Comparison of ENCODE assay signal across 30 cellular contexts in the genomic region with DNA sequence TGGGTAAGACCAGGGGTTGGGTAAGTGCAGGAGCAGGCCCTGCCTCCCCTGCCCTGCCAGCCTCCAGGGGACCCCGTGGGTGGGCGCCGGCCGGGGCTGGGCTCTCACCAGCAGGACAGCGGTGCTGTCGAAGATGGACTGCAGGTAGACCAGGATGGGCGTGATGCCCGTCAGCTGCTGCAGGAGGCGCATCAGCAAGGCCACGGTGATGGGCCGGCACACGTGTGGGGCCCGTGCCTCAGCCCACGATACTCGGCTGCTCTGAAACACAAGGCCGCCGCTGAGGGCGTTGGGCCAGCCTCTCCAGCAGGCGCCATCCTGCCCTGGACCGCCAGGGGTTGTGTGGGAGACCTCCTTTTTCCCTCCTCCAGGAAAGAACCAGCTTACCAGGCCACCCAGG. TPM values are rescaled to one million over a fixed set of nuclear protein-coding genes. Genes with fewer than 3 reads are reported as not detected.
"Had no signal": no experiment of that assay in that cellular context is flagged by ENCODE, and none has a peak within 500 bp of the region (broad histone marks: within the 10 kb centered on the region; RNA-seq: fewer than 3 reads in every experiment).

No MANE protein-coding gene starts in this region.

- H3K36me3 ChIP-seq: MG63, Peyer's patch had no signal

- FAIRE-seq: bronchial epithelial cell had no signal

- H3K27me3 ChIP-seq: ascending aorta, MG63, Peyer's patch, SJSA1 had no signal

- DNase-seq: activated CD4-positive, alpha-beta T cell treated with anti-CD3 and anti-CD28 coated beads for 4 hours; activated CD8-positive, alpha-beta memory T cell treated with anti-CD3 and anti-CD28 coated beads, Interleukin-2, amount 50 U/mL, for 4 hours; activated CD8-positive, alpha-beta T cell treated with anti-CD3 and anti-CD28 coated beads for 36 hours; activated effector memory CD4-positive, alpha-beta T cell treated with Interleukin-2 at 50 U/mL for 16 hours; activated naive CD4-positive, alpha-beta T cell treated with Interleukin-2 at 50 U/mL for 16 hours; activated naive CD8-positive, alpha-beta T cell treated with anti-CD3 and anti-CD28 coated beads, Interleukin-2, amount 50 U/mL, for 24 hours; amniotic stem cell; body of pancreas; central memory CD4-positive, alpha-beta T cell; MG63; NCI-H1092 treated with DMSO at 0.1 percent for 48 hours; NCI-H1417 treated with DMSO at 0.1 percent for 48 hours; NCI-H1694; NCI-H2029; NCI-H2107; NCI-H2171 treated with DMSO at 0.1 percent for 48 hours; NCI-H226; NCI-H526 treated with DMSO at 0.1 percent for 48 hours; Peyer's patch; SHP77; SW 1271 had no signal

- H3K9me3 ChIP-seq: ascending aorta, body of pancreas, MG63, Peyer's patch, SJSA1 had no signal

- H3K4me3 ChIP-seq: ascending aorta, body of pancreas, MG63, Peyer's patch, SJSA1 had no signal

- ATAC-seq: activated CD4-positive, CD25-positive, alpha-beta regulatory T cell treated with anti-CD3 and anti-CD28 coated beads, Interleukin-2, amount 50 U/mL, for 24 hours; activated CD8-positive, alpha-beta T cell treated with anti-CD3 and anti-CD28 coated beads for 36 hours; activated naive CD4-positive, alpha-beta T cell treated with anti-CD3 and anti-CD28 coated beads, Interleukin-2, amount 50 U/mL, for 72 hours; activated naive CD8-positive, alpha-beta T cell treated with anti-CD3 and anti-CD28 coated beads, Interleukin-2, amount 50 U/mL, for 24 hours; body of pancreas; SK-N-SH treated with all-trans-retinoic acid at 6 μM for 48 hours had no signal

- H3K27ac ChIP-seq: ascending aorta, body of pancreas, SJSA1 had no signal

RNA-seq across cellular contexts. Expression of a gene that starts 49.9 kb away (rescaled TPM):
- total RNA-seq: activated CD8-positive, alpha-beta T cell treated with anti-CD3 and anti-CD28 coated beads for 36 hours; activated naive CD4-positive, alpha-beta T cell treated with anti-CD3 and anti-CD28 coated beads, Interleukin-2, amount 50 U/mL, for 72 hours; ascending aorta; body of pancreas; bronchial epithelial cell; chondrocyte; NCI-H460; Peyer's patch; SJSA1; T-helper 1 cell treated with Interleukin-12 subunit alpha and Interleukin-12 subunit beta and Interleukin-4 antibody, amounts not matched to agents 30 ng/mL and 1 ng/mL, for 36 hours had no signal
